Comparison of ENCODE assay signal across 8 cellular contexts in the genomic region with DNA sequence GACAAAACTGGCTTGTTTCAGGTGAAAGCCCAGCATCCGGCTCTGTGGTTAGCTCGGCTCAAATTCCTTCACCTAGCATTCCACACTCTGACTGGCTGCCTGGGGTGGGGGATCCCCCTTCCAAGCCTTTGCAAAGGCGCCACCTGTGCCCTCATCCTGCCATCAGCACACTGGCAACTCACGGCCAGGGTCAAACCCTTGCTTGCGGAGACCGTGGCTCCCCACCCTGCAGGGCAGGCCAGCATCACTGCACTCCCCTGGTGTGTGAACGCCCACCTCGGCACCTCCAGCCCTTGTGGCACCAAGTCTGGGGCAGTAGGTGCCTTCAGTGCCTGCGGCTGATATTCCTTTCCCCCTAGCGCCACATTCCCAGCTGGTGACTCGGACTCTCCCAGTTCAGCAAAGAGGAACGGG. TPM values are rescaled to one million over a fixed set of nuclear protein-coding genes. Genes with fewer than 3 reads are reported as not detected.
DNase-seq lines count a peak whose midpoint lies in the region; ATAC-seq and TF ChIP-seq lines count a peak whose summit lies in the region.

No MANE protein-coding gene starts in this region.

- H3K36me3 Mint-ChIP-seq in activated T-helper 2 cell treated with anti-CD3 and anti-CD28 coated beads, Interferon-gamma antibody, Interleukin-2, Interleukin-4, amounts not matched to agents 10 μg/mL and 5 μg/mL and 100 μg/mL, durations not matched to agents 14 hours and 24 hours and 36 hours (ENCODE audit: low read depth) = peaks cover 50% of the 10 kb centered on the region
- H3K36me3 Mint-ChIP-seq in stimulated activated memory B cell treated with anti-CD40 and anti-IgM and Interleukin-4, amounts not matched to agents 10 μg/mL and 1 μg/mL and 100 μg/mL, for 72 hours = peaks cover 19% of the 10 kb centered on the region

- intact Hi-C loops in activated T-helper 2 cell treated with anti-CD3 and anti-CD28 coated beads, Interferon-gamma antibody, Interleukin-2, Interleukin-4, amounts not matched to agents 10 μg/mL and 5 μg/mL and 100 μg/mL, durations not matched to agents 14 hours and 24 hours and 36 hours (cut with micrococcal nuclease) = no loop called here

- peak overlapping the region; percentile 89 for H3K27ac ChIP-seq in HL-60 (replicated peaks)

- H3K4me3 Mint-ChIP-seq in activated T-helper 2 cell treated with anti-CD3 and anti-CD28 coated beads, Interferon-gamma antibody, Interleukin-2, Interleukin-4, amounts not matched to agents 10 μg/mL and 5 μg/mL and 100 μg/mL, durations not matched to agents 14 hours and 24 hours and 36 hours (ENCODE audit: low read depth) = peak overlapping the region; percentile 100
- H3K4me3 Mint-ChIP-seq in stimulated activated memory B cell treated with anti-CD40 and anti-IgM and Interleukin-4, amounts not matched to agents 10 μg/mL and 1 μg/mL and 100 μg/mL, for 72 hours = peak overlapping the region; percentile 90

- no peaks in the 10 kb centered on the region for H3K9me3 Mint-ChIP-seq in activated T-helper 2 cell treated with anti-CD3 and anti-CD28 coated beads, Interferon-gamma antibody, Interleukin-2, Interleukin-4, amounts not matched to agents 10 μg/mL and 5 μg/mL and 100 μg/mL, durations not matched to agents 14 hours and 24 hours and 36 hours
- H3K9me3 Mint-ChIP-seq in stimulated activated memory B cell treated with anti-CD40 and anti-IgM and Interleukin-4, amounts not matched to agents 10 μg/mL and 1 μg/mL and 100 μg/mL, for 72 hours = no peaks in the 10 kb centered on the region

- DNase-seq in HL-60 (ENCODE audit: low read depth in 1 of 2, low spot score in 1 of 2) (no peak), mucosa of gallbladder (ENCODE audit: low spot score) (no peak)
- DNase-seq in activated T-helper 2 cell treated with anti-CD3 and anti-CD28 coated beads, Interferon-gamma antibody, Interleukin-2, Interleukin-4, amounts not matched to agents 10 μg/mL and 5 μg/mL and 100 μg/mL, durations not matched to agents 14 hours and 24 hours and 36 hours (ENCODE audit: low spot score) = no peak
- DNase-seq in NK-92 treated with Interleukin-12 subunit alpha and Interleukin-12 subunit beta, amount 100 ng/mL, for 24 hours (lab: John Stamatoyannopoulos, UW) = no peak

- no peak for TF ChIP-seq CTCF in HL-60 (IDR thresholded peaks at IDR 0.05; ENCODE audit: insufficient read depth, low read length)

- H3K27ac Mint-ChIP-seq in activated T-helper 2 cell treated with anti-CD3 and anti-CD28 coated beads, Interferon-gamma antibody, Interleukin-2, Interleukin-4, amounts not matched to agents 10 μg/mL and 5 μg/mL and 100 μg/mL, durations not matched to agents 14 hours and 24 hours and 36 hours = peak overlapping the region; percentile 22
- H3K27ac Mint-ChIP-seq in stimulated activated memory B cell treated with anti-CD40 and anti-IgM and Interleukin-4, amounts not matched to agents 10 μg/mL and 1 μg/mL and 100 μg/mL, for 72 hours = peak overlapping the region; percentile 89

- H3K27me3 Mint-ChIP-seq in activated T-helper 2 cell treated with anti-CD3 and anti-CD28 coated beads, Interferon-gamma antibody, Interleukin-2, Interleukin-4, amounts not matched to agents 10 μg/mL and 5 μg/mL and 100 μg/mL, durations not matched to agents 14 hours and 24 hours and 36 hours (ENCODE audit: low read depth) = no peaks in the 10 kb centered on the region
- H3K27me3 Mint-ChIP-seq in stimulated activated memory B cell treated with anti-CD40 and anti-IgM and Interleukin-4, amounts not matched to agents 10 μg/mL and 1 μg/mL and 100 μg/mL, for 72 hours = no peaks in the 10 kb centered on the region

- peak overlapping the region; percentile 70 for H3K4me3 ChIP-seq in HL-60 (replicated peaks; ENCODE audit: insufficient read depth, low read length)
- H3K4me3 ChIP-seq in iPS-11a (ENCODE audit: low read depth, low read length) = peak overlapping the region; percentile 72

- ATAC-seq in stimulated activated memory B cell treated with anti-CD40 and anti-IgM and Interleukin-4, amounts not matched to agents 10 μg/mL and 1 μg/mL and 100 μg/mL, for 72 hours = no peak
- ATAC-seq in HG02610 (IDR thresholded peaks at IDR 0.05; ENCODE audit: unreplicated experiment) (no peak), HG02763 (IDR thresholded peaks at IDR 0.05; ENCODE audit: unreplicated experiment) (no peak)

- no peaks in the 10 kb centered on the region for H3K27me3 ChIP-seq in HL-60 (ENCODE audit: insufficient read depth, poor library complexity, severe bottlenecking)

- H3K4me1 Mint-ChIP-seq in activated T-helper 2 cell treated with anti-CD3 and anti-CD28 coated beads, Interferon-gamma antibody, Interleukin-2, Interleukin-4, amounts not matched to agents 10 μg/mL and 5 μg/mL and 100 μg/mL, durations not matched to agents 14 hours and 24 hours and 36 hours (ENCODE audit: low read depth) = peaks cover 25% of the 10 kb centered on the region
- peaks cover 38% of the 10 kb centered on the region for H3K4me1 Mint-ChIP-seq in stimulated activated memory B cell treated with anti-CD40 and anti-IgM and Interleukin-4, amounts not matched to agents 10 μg/mL and 1 μg/mL and 100 μg/mL, for 72 hours

RNA-seq across cellular contexts. Expression of gene FLII, which starts 1.3 kb away (rescaled TPM):
- total RNA-seq in activated T-helper 2 cell treated with anti-CD3 and anti-CD28 coated beads, Interferon-gamma antibody, Interleukin-2, Interleukin-4, amounts not matched to agents 10 μg/mL and 5 μg/mL and 100 μg/mL, durations not matched to agents 14 hours and 24 hours and 36 hours = 334 and 340 TPM in 2 replicates
- 290 TPM for total RNA-seq in mucosa of gallbladder

RNA-seq across cellular contexts. Expression of gene MIEF2, which starts 3.2 kb away (rescaled TPM):
- 6.8 and 7.9 TPM in 2 replicates for total RNA-seq in activated T-helper 2 cell treated with anti-CD3 and anti-CD28 coated beads, Interferon-gamma antibody, Interleukin-2, Interleukin-4, amounts not matched to agents 10 μg/mL and 5 μg/mL and 100 μg/mL, durations not matched to agents 14 hours and 24 hours and 36 hours
- 22.8 TPM for total RNA-seq in mucosa of gallbladder

RNA-seq across cellular contexts. Expression of gene LLGL1, which starts 31.8 kb away (rescaled TPM):
- total RNA-seq in activated T-helper 2 cell treated with anti-CD3 and anti-CD28 coated beads, Interferon-gamma antibody, Interleukin-2, Interleukin-4, amounts not matched to agents 10 μg/mL and 5 μg/mL and 100 μg/mL, durations not matched to agents 14 hours and 24 hours and 36 hours = 23.0 and 24.7 TPM in 2 replicates
- total RNA-seq in mucosa of gallbladder = 19.6 TPM

RNA-seq across cellular contexts. Expression of gene TOP3A, which starts 57.5 kb away (rescaled TPM):
- total RNA-seq in activated T-helper 2 cell treated with anti-CD3 and anti-CD28 coated beads, Interferon-gamma antibody, Interleukin-2, Interleukin-4, amounts not matched to agents 10 μg/mL and 5 μg/mL and 100 μg/mL, durations not matched to agents 14 hours and 24 hours and 36 hours = 70.7 and 75.0 TPM in 2 replicates
- 25.6 TPM for total RNA-seq in mucosa of gallbladder

RNA-seq across cellular contexts. Expression of gene SMCR8, which starts 57.8 kb away (rescaled TPM):
- 16.5 and 16.8 TPM in 2 replicates for total RNA-seq in activated T-helper 2 cell treated with anti-CD3 and anti-CD28 coated beads, Interferon-gamma antibody, Interleukin-2, Interleukin-4, amounts not matched to agents 10 μg/mL and 5 μg/mL and 100 μg/mL, durations not matched to agents 14 hours and 24 hours and 36 hours
- total RNA-seq in mucosa of gallbladder = 19.4 TPM
